Comparison of ENCODE assay signal across 1 cellular context in the genomic region with DNA sequence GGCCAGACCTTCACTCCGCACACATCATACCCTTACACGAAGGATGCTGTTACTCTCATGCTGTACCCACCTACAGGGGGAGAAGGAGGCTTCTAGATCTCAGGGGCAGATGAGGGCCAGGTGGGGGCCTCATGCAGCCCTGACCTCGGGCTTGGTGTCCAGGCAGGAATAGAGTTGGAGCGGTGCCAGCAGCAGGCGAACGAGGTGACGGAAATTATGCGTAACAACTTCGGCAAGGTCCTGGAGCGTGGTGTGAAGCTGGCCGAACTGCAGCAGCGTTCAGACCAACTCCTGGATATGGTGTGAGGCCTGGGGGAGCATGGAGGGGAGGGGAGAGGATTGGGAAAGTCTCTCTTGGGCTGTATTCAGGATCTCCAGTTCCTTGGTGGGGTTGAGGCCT.
TF ChIP-seq lines count a peak whose summit lies in the region.

No MANE protein-coding gene starts in this region.

TF ChIP-seq in HepG2, 621 proteins besides CTCF, POLR2A, EP300 and RAD21:
- TF ChIP-seq ZNF414 (CRISPR knock-in tag; IDR thresholded peaks at IDR 0.05) (no peak), MATR3 (CRISPR knock-in tag; IDR thresholded peaks at IDR 0.05) (no peak), ZBTB38 (CRISPR knock-in tag; IDR thresholded peaks at IDR 0.05) (peak; percentile 84), NFE2 (CRISPR knock-in tag; IDR thresholded peaks at IDR 0.05) (no peak), KDM5B (CRISPR knock-in tag; IDR thresholded peaks at IDR 0.05; ENCODE audit: borderline replicate concordance) (0 out of 2 replicates have a peak, but pooled peaks have one; percentile 21), PLSCR1 (CRISPR knock-in tag; IDR thresholded peaks at IDR 0.05; ENCODE audit: borderline replicate concordance) (no peak), E2F1 (CRISPR knock-in tag; IDR thresholded peaks at IDR 0.05) (no peak), ZNF451 (CRISPR knock-in tag; IDR thresholded peaks at IDR 0.05) (peak; percentile 35; the same call in 1 of the 2 replicates)
- TF ChIP-seq, protein P1, sequence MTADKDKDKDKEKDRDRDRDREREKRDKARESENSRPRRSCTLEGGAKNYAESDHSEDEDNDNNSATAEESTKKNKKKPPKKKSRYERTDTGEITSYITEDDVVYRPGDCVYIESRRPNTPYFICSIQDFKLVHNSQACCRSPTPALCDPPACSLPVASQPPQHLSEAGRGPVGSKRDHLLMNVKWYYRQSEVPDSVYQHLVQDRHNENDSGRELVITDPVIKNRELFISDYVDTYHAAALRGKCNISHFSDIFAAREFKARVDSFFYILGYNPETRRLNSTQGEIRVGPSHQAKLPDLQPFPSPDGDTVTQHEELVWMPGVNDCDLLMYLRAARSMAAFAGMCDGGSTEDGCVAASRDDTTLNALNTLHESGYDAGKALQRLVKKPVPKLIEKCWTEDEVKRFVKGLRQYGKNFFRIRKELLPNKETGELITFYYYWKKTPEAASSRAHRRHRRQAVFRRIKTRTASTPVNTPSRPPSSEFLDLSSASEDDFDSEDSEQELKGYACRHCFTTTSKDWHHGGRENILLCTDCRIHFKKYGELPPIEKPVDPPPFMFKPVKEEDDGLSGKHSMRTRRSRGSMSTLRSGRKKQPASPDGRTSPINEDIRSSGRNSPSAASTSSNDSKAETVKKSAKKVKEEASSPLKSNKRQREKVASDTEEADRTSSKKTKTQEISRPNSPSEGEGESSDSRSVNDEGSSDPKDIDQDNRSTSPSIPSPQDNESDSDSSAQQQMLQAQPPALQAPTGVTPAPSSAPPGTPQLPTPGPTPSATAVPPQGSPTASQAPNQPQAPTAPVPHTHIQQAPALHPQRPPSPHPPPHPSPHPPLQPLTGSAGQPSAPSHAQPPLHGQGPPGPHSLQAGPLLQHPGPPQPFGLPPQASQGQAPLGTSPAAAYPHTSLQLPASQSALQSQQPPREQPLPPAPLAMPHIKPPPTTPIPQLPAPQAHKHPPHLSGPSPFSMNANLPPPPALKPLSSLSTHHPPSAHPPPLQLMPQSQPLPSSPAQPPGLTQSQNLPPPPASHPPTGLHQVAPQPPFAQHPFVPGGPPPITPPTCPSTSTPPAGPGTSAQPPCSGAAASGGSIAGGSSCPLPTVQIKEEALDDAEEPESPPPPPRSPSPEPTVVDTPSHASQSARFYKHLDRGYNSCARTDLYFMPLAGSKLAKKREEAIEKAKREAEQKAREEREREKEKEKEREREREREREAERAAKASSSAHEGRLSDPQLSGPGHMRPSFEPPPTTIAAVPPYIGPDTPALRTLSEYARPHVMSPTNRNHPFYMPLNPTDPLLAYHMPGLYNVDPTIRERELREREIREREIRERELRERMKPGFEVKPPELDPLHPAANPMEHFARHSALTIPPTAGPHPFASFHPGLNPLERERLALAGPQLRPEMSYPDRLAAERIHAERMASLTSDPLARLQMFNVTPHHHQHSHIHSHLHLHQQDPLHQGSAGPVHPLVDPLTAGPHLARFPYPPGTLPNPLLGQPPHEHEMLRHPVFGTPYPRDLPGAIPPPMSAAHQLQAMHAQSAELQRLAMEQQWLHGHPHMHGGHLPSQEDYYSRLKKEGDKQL (CRISPR knock-in tag; IDR thresholded peaks at IDR 0.05; ENCODE audit: low read depth): no peak
- TF ChIP-seq, protein P2, sequence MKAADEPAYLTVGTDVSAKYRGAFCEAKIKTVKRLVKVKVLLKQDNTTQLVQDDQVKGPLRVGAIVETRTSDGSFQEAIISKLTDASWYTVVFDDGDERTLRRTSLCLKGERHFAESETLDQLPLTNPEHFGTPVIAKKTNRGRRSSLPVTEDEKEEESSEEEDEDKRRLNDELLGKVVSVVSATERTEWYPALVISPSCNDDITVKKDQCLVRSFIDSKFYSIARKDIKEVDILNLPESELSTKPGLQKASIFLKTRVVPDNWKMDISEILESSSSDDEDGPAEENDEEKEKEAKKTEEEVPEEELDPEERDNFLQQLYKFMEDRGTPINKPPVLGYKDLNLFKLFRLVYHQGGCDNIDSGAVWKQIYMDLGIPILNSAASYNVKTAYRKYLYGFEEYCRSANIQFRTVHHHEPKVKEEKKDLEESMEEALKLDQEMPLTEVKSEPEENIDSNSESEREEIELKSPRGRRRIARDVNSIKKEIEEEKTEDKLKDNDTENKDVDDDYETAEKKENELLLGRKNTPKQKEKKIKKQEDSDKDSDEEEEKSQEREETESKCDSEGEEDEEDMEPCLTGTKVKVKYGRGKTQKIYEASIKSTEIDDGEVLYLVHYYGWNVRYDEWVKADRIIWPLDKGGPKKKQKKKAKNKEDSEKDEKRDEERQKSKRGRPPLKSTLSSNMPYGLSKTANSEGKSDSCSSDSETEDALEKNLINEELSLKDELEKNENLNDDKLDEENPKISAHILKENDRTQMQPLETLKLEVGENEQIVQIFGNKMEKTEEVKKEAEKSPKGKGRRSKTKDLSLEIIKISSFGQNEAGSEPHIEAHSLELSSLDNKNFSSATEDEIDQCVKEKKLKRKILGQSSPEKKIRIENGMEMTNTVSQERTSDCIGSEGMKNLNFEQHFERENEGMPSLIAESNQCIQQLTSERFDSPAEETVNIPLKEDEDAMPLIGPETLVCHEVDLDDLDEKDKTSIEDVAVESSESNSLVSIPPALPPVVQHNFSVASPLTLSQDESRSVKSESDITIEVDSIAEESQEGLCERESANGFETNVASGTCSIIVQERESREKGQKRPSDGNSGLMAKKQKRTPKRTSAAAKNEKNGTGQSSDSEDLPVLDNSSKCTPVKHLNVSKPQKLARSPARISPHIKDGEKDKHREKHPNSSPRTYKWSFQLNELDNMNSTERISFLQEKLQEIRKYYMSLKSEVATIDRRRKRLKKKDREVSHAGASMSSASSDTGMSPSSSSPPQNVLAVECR (CRISPR knock-in tag; IDR thresholded peaks at IDR 0.05; ENCODE audit: borderline replicate concordance): 0 out of 2 replicates have a peak, but pooled peaks have one; percentile 4
